ENCODE assay signal across 32 cellular contexts in genomic region chr11:76724162-76724768, GRCh38. TPM values are rescaled to one million over a fixed set of nuclear protein-coding genes. Genes with fewer than 3 reads are reported as not detected.
DNase-seq lines count a peak whose midpoint lies in the region; ATAC-seq, FAIRE-seq and TF ChIP-seq lines count a peak whose summit lies in the region.
"Had no signal": no experiment of that assay in that cellular context is flagged by ENCODE, and none has a peak within 500 bp of the region (broad histone marks: within the 10 kb centered on the region; RNA-seq: fewer than 3 reads in every experiment).

No MANE protein-coding gene starts in this region.

- H3K4me3 Mint-ChIP-seq in neural progenitor cell: no peak overlapping the region
- H3K4me3 Mint-ChIP-seq: activated T-cell treated with anti-CD3 and anti-CD28 coated beads, Interleukin-2, amount 50 U/mL, for 24 hours; IgD-negative memory B cell; natural killer cell; stimulated activated memory B cell treated with anti-CD40 and anti-IgM and Interleukin-4, amounts not matched to agents 10 μg/mL and 1 μg/mL and 100 μg/mL, for 72 hours; type B pancreatic cell had no signal

- in situ Hi-C loops in GM12878 (cut with MboI) (no loop called here), ACHN (cut with HindIII; ENCODE audit: low pct_ligation_motif_present, low pct_unique_long_range_greater_than_20kb, low sequenced_read_pairs) (no loop called here)

- no peaks in the 10 kb centered on the region for H3K9me3 Mint-ChIP-seq in neural progenitor cell
- H3K9me3 Mint-ChIP-seq: activated T-cell treated with anti-CD3 and anti-CD28 coated beads, Interleukin-2, amount 50 U/mL, for 24 hours; IgD-negative memory B cell; natural killer cell; stimulated activated memory B cell treated with anti-CD40 and anti-IgM and Interleukin-4, amounts not matched to agents 10 μg/mL and 1 μg/mL and 100 μg/mL, for 72 hours; type B pancreatic cell had no signal

- TF ChIP-seq CTCF in GM12878 (IDR thresholded peaks at IDR 0.05 in 2 of 3, conservative IDR thresholded peaks at IDR 0.05 in 1 of 3; ENCODE audit: control insufficient read depth in 2 of 3, extremely low read depth in 1 of 3, insufficient read depth in 1 of 3, low read depth in 3 of 3, low read length in 3 of 3) (no peak), neural progenitor cell (IDR thresholded peaks at IDR 0.05) (no peak)

- H3K36me3 Mint-ChIP-seq in neural progenitor cell: no peaks in the 10 kb centered on the region
- H3K36me3 Mint-ChIP-seq: natural killer cell; stimulated activated memory B cell treated with anti-CD40 and anti-IgM and Interleukin-4, amounts not matched to agents 10 μg/mL and 1 μg/mL and 100 μg/mL, for 72 hours; type B pancreatic cell had no signal

- TF ChIP-seq RAD21 in GM12878 (IDR thresholded peaks at IDR 0.05; ENCODE audit: insufficient read depth, low read depth, low read length): no peak

- no peak overlapping the region for H2AFZ ChIP-seq in GM12878 (ENCODE audit: control insufficient read depth, low read depth, low read length)
- H2AFZ ChIP-seq in neural progenitor cell (replicated peaks): no peak overlapping the region

- no peak for TF ChIP-seq EP300 in GM12878 (IDR thresholded peaks at IDR 0.05; ENCODE audit: borderline replicate concordance in 1 of 2, control insufficient read depth in 1 of 2, low read depth in 2 of 2, low read length in 2 of 2)

- H3K36me3 ChIP-seq in H7 (replicated peaks; ENCODE audit: control insufficient read depth, insufficient read depth, low read length) (no peaks in the 10 kb centered on the region), GM12878 (ENCODE audit: control insufficient read depth in 2 of 2, insufficient read depth in 2 of 2, low read length in 1 of 2) (no peaks in the 10 kb centered on the region), neural progenitor cell (no peaks in the 10 kb centered on the region)
- H3K36me3 ChIP-seq: left ventricle myocardium inferior, ovary, right atrium auricular region had no signal

- FAIRE-seq in GM12878 (lab: Jason Lieb, UNC): no peak
- FAIRE-seq: islet of Langerhans had no signal

- 56% methylated on average over 3 of the region's 3 CpGs for WGBS in GM12878 (ENCODE audit: insufficient coverage, insufficient replicate concordance, low lambda C conversion rate, missing lambda C conversion rate)

- no peak for TF ChIP-seq POLR2A in GM12878 (IDR thresholded peaks at IDR 0.05; ENCODE audit: low read depth, low read length)

- H3K27me3 Mint-ChIP-seq in neural progenitor cell (ENCODE audit: insufficient read depth, low read depth): peaks cover 29% of the 10 kb centered on the region

- CTCF ChIA-PET in GM12878 (lab: Yijun Ruan, JAX): interaction anchor here (0.8 to 1.9 kb wide), 9 partner anchors 9 to 198 kb away, joined by 3 to 6 read pairs (median 5); no protein-coding TSS in a partner anchor

- H3K4me1 Mint-ChIP-seq in neural progenitor cell: peaks cover 12% of the 10 kb centered on the region

- DNase-seq in H7: peak; percentile 80
- peak; percentile 6 to 15 for DNase-seq in Kasumi-1 (lab: John Stamatoyannopoulos, UW)
- DNase-seq in GM12878 (ENCODE audit: low read depth, low spot score): no peak
- DNase-seq in neural progenitor cell (ENCODE audit: low spot score): peak; percentile 68
- no peak for DNase-seq in pons (ENCODE audit: low spot score)
- no peak for DNase-seq in Ammon's horn (ENCODE audit: low spot score)
- DNase-seq in ACHN: no peak
- DNase-seq: activated CD4-positive, alpha-beta T cell treated with anti-CD3 and anti-CD28 coated beads for 48 hours; activated gamma-delta T cell; activated T-cell treated with anti-CD3 and anti-CD28 coated beads, Interleukin-2, amount 50 U/mL, for 24 hours; body of pancreas; Calu3; cerebellar nuclear complex; DMS79 treated with DMSO at 0.1 percent for 48 hours; dorsolateral prefrontal cortex; left ventricle myocardium inferior; natural killer cell; NCI-H1417; NCI-H2081; NCI-H226; NCI-H748 treated with DMSO at 0.1 percent for 48 hours; ovary; RPMI8226; stimulated activated CD4-positive, alpha-beta T cell treated with anti-CD3 and anti-CD28 coated beads, Interleukin-4, amount 100 ng/mL, for 24 hours; substantia nigra had no signal

- H3K4me2 ChIP-seq in GM12878 (ENCODE audit: control insufficient read depth, insufficient read depth) (no peak overlapping the region), neural progenitor cell (no peak overlapping the region)

- H3K4me3 ChIP-seq in H7 (ENCODE audit: insufficient read depth, low read depth, low read length) (no peak overlapping the region), GM12878 (no peak overlapping the region), neural progenitor cell (no peak overlapping the region)
- H3K4me3 ChIP-seq: body of pancreas, dorsolateral prefrontal cortex, left ventricle myocardium inferior, ovary, right atrium auricular region had no signal

- no peaks in the 10 kb centered on the region for H3F3A ChIP-seq in neural progenitor cell (ENCODE audit: low read depth)

- H3K27ac ChIP-seq in GM12878 (ENCODE audit: control insufficient read depth, insufficient read depth) (no peak overlapping the region), neural progenitor cell (no peak overlapping the region)
- H3K27ac ChIP-seq: body of pancreas, dorsolateral prefrontal cortex, left ventricle myocardium inferior, ovary, right atrium auricular region had no signal

- no peaks in the 10 kb centered on the region; the same call in 1 of the 2 replicates for H4K20me1 ChIP-seq in GM12878 (ENCODE audit: control insufficient read depth, insufficient read depth)
- H4K20me1 ChIP-seq in neural progenitor cell (ENCODE audit: low read depth): peaks cover 15% of the 10 kb centered on the region

- ATAC-seq in GM12878: no peak
- ATAC-seq: body of pancreas; natural killer cell; stimulated activated memory B cell treated with anti-CD40 and anti-IgM and Interleukin-4, amounts not matched to agents 10 μg/mL and 1 μg/mL and 100 μg/mL, for 72 hours had no signal

- RAD21 ChIA-PET in GM12878 (lab: Charles Lee; ENCODE audit: unreplicated experiment): no interaction called here

- H3K79me2 ChIP-seq in GM12878 (ENCODE audit: control insufficient read depth, insufficient read depth, low read length) (no peaks in the 10 kb centered on the region), neural progenitor cell (ENCODE audit: low read depth) (no peaks in the 10 kb centered on the region)

- H3K4me1 ChIP-seq in GM12878 (ENCODE audit: control insufficient read depth, insufficient read depth, low read length) (no peaks in the 10 kb centered on the region), neural progenitor cell (no peaks in the 10 kb centered on the region)

- H3K9ac ChIP-seq in GM12878 (ENCODE audit: control insufficient read depth, insufficient read depth, low read length) (no peak overlapping the region), neural progenitor cell (no peak overlapping the region)

- intact Hi-C loops in GM12878 (cut with micrococcal nuclease; ENCODE audit: unreplicated experiment): no loop called here

- no peaks in the 10 kb centered on the region for H3K9me3 ChIP-seq in GM12878 (replicated peaks; ENCODE audit: control insufficient read depth, insufficient read depth, low read length)
- H3K9me3 ChIP-seq in neural progenitor cell (ENCODE audit: low read depth): no peaks in the 10 kb centered on the region
- H3K9me3 ChIP-seq: body of pancreas, left ventricle myocardium inferior, ovary, right atrium auricular region had no signal

- no peak overlapping the region for H3K27ac Mint-ChIP-seq in neural progenitor cell
- H3K27ac Mint-ChIP-seq: activated T-cell treated with anti-CD3 and anti-CD28 coated beads, Interleukin-2, amount 50 U/mL, for 24 hours; IgD-negative memory B cell; natural killer cell; stimulated activated memory B cell treated with anti-CD40 and anti-IgM and Interleukin-4, amounts not matched to agents 10 μg/mL and 1 μg/mL and 100 μg/mL, for 72 hours; type B pancreatic cell had no signal

- no TSS peak for BruUV-seq in GM12878 (replicated peaks; lab: Mats Ljungman, UMichigan)

- H3K27me3 ChIP-seq in H7 (ENCODE audit: control insufficient read depth, insufficient read depth, low read length) (peaks cover 1% of the 10 kb centered on the region; the same call in 1 of the 2 replicates), GM12878 (replicated peaks in 1 of 2; ENCODE audit: control insufficient read depth in 2 of 2, insufficient read depth in 2 of 2, low read length in 1 of 2) (peaks cover 0 to 6% of the 10 kb centered on the region in 2 experiments), neural progenitor cell (peaks cover 4% of the 10 kb centered on the region)
- H3K27me3 ChIP-seq: body of pancreas, ovary, right atrium auricular region had no signal

- SMC1A ChIA-PET in GM12878 (lab: Charles Lee; ENCODE audit: uncharacterized antibody, unreplicated experiment): interaction anchor here (0.6 to 0.9 kb wide), 2 partner anchors 21 to 291 kb away, joined by 3 read pairs; no protein-coding TSS in a partner anchor

- POLR2A ChIA-PET in GM12878 (lab: Charles Lee): interaction anchor here (0.8 kb wide), 1 partner anchor 23 kb away, joined by 4 read pairs; no protein-coding TSS in a partner anchor

RNA-seq across cellular contexts. Expression of gene LRRC32, which starts 53.7 kb away (rescaled TPM):
- total RNA-seq in H7 (2014; rRNA removed; shearing (Covaris generic)): 0.63 and 0.94 TPM in 2 replicates
- 16.4 and 17.5 TPM in 2 replicates for total RNA-seq in GM12878 (2013; cell fraction: nucleolus; rRNA removed)
- total RNA-seq in GM12878 (2014; rRNA removed) (11.0 and 12.9 TPM in 2 replicates), GM12878 (2014; rRNA removed; fragmentation: Illumina TruSeq; extraction: Trizol) (4.9 and 5.5 TPM in 2 replicates), GM12878 (2021) (20.8 and 21.2 TPM in 2 replicates), neural progenitor cell (ENCODE audit: low replicate concordance) (0.21 and 1.1 TPM in 2 replicates)
- polyA plus RNA-seq in GM12878 (2011; ENCODE audit: low read depth): 3.9 TPM
- polyA plus RNA-seq in GM12878 (2011; rRNA removed) (0.17 and 0.56 TPM in 2 replicates), GM12878 (2014; fragmentation: Illumina TruSeq; extraction: Trizol) (7.1 and 9.3 TPM in 2 replicates), GM12878 (2014; fragmentation: Nextera tagmentation; extraction: Ambion mirVana) (1 to 10 TPM; 4.3 to 7.4 TPM), GM12878 (2014; rRNA removed) (12.2 and 15.4 TPM in 2 replicates), GM12878 (2016; fragmentation: Nextera tagmentation; extraction: Ambion mirVana) (1 to 10 TPM; 6.8 to 7.4 TPM)
- 0.31 and 0.67 TPM in 2 replicates for polyA plus RNA-seq in GM12878 (2011; cell fraction: cytosol; rRNA removed)
- 0.88 and 1.3 TPM in 2 replicates for polyA plus RNA-seq in GM12878 (2011; cell fraction: nucleus; rRNA removed)
- 4.3 and 11.6 TPM in 2 replicates for polyA plus RNA-seq in GM12878 (2012)
- 0.44 and 2.3 TPM in 2 replicates for polyA minus RNA-seq in GM12878 (2011; rRNA and poly(A)+ RNA removed)
- 0.40 and 0.62 TPM in 2 replicates for polyA minus RNA-seq in GM12878 (2011; cell fraction: cytosol; rRNA and poly(A)+ RNA removed)
- polyA minus RNA-seq in GM12878 (2011; cell fraction: nucleus; rRNA and poly(A)+ RNA removed): 0.12 and 0.19 TPM in 2 replicates
- total RNA-seq: Calu3, MCF 10A had no signal
- polyA plus RNA-seq: IgD-negative memory B cell had no signal

RNA-seq across cellular contexts. Expression of gene TSKU, which starts 58.9 kb away (rescaled TPM):
- total RNA-seq in H7 (2014; rRNA removed; shearing (Covaris generic)): 53.3 and 68.8 TPM in 2 replicates
- total RNA-seq in GM12878 (2013; cell fraction: nucleolus; rRNA removed): 0.40 and 0.49 TPM in 2 replicates
- total RNA-seq in GM12878 (2014; rRNA removed) (1.0 and 1.1 TPM in 2 replicates), GM12878 (2014; rRNA removed; fragmentation: Illumina TruSeq; extraction: Trizol) (0.41 and 0.67 TPM in 2 replicates), GM12878 (2021) (1.2 and 1.5 TPM in 2 replicates), neural progenitor cell (ENCODE audit: low replicate concordance) (7.1 and 22.8 TPM in 2 replicates)
- polyA plus RNA-seq in GM12878 (2011; ENCODE audit: low read depth): not detected
- polyA plus RNA-seq in GM12878 (2011; rRNA removed) (0.01 and 0.04 TPM in 2 replicates), GM12878 (2014; fragmentation: Illumina TruSeq; extraction: Trizol) (0.25 and 0.57 TPM in 2 replicates), GM12878 (2014; fragmentation: Nextera tagmentation; extraction: Ambion mirVana) (under 1 TPM; 0.13 to 0.16 TPM), GM12878 (2014; rRNA removed) (1.4 and 1.6 TPM in 2 replicates), GM12878 (2016; fragmentation: Nextera tagmentation; extraction: Ambion mirVana) (under 1 TPM; 0.21 to 0.71 TPM)
- polyA plus RNA-seq in GM12878 (2011; cell fraction: cytosol; rRNA removed): 0.08 and 0.18 TPM in 2 replicates
- polyA plus RNA-seq in GM12878 (2011; cell fraction: nucleus; rRNA removed): 0.03 and 0.10 TPM in 2 replicates
- polyA plus RNA-seq in GM12878 (2012): 0.30 and 0.72 TPM in 2 replicates
- polyA minus RNA-seq in GM12878 (2011; rRNA and poly(A)+ RNA removed): not detected in 2 replicates
- 1.6 and 2.0 TPM in 2 replicates for polyA minus RNA-seq in GM12878 (2011; cell fraction: cytosol; rRNA and poly(A)+ RNA removed)
- polyA minus RNA-seq in GM12878 (2011; cell fraction: nucleus; rRNA and poly(A)+ RNA removed): 0.38 TPM in 1 of 2 replicates, not detected in the other
- total RNA-seq: mononuclear cell, natural killer cell had no signal
- polyA plus RNA-seq: IgD-negative memory B cell had no signal

Comparison
In these comparisons a context has a peak if more than half of its experiments do, and no peak if none do; other contexts are left out.
1. DNase-seq: peak in H7 (single experiment), Kasumi-1 (2 of 2) and neural progenitor cell (single experiment); none in GM12878 (single experiment), pons (single experiment), Ammon's horn (single experiment) and ACHN (single experiment).